In the genomic region with DNA sequence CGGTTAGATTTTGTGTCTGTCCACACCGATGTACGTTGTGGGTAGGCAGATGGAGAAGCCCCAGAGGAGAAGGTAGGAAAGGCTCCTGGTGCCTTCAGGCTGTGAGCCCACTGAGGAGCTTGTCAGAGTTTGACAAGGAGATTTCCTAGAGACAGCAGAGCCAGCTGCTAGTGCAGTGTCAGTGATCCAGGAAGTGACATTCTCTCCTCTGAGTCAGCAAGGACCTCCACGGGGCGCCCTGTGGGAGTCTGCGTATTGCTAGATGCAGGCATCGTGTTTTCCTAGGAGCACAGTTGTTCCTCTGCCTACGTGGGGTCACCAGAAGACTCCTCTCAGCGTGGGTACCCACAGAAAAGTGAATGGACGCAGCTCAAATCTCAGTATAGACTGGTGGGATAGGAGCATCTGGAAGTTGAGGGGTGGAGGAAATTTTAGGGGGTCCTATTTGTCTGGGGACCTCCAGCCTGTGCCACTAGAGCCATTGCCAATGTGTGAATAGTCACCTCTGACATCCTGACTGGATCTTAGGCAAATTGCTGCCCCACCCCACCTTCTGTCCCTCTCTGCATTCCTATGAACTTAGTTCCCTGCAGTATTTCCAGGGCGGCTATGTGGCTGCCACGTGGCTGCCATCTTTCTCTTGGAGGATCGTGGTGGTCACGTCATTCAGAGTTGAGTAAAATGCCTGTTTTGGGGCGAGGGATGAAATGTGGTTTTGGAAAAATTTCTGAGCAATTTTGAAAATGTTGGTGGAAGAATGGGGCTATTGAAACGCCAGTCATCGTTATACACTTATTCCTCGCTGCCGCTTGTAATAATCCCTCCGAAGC, we compare ENCODE assay signal across 15 cellular contexts.
DNase-seq lines count a peak whose midpoint lies in the region; ATAC-seq and TF ChIP-seq lines count a peak whose summit lies in the region.
"Had no signal": no experiment of that assay in that cellular context is flagged by ENCODE, and none has a peak within 500 bp of the region (broad histone marks: within the 10 kb centered on the region; RNA-seq: fewer than 3 reads in every experiment).

No MANE protein-coding gene starts in this region.

- no peak overlapping the region for H3K4me3 Mint-ChIP-seq in activated CD8-positive, alpha-beta T cell treated with anti-CD3 and anti-CD28 coated beads for 36 hours
- H3K4me3 Mint-ChIP-seq in activated CD8-positive, alpha-beta T cell treated with anti-CD3 and anti-CD28 coated beads, Interleukin-2, amount 10 ng/mL, durations not matched to agents 7 days and 5 days: no peak overlapping the region
- H3K4me3 Mint-ChIP-seq in T-helper 2 cell treated with Interferon-gamma antibody and Interleukin-4, amounts not matched to agents 5 μg/mL and 100 μg/mL, for 36 hours: no peak overlapping the region
- H3K4me3 Mint-ChIP-seq in nephron progenitor cell: no peak overlapping the region
- H3K4me3 Mint-ChIP-seq: activated naive CD4-positive, alpha-beta T cell treated with anti-CD3 and anti-CD28 coated beads for 36 hours had no signal

- no peak overlapping the region for H2AFZ ChIP-seq in PC-3 (ENCODE audit: low read length)

- 0 out of 2 replicates have a peak overlapping the region, but pooled peaks have one; percentile 19 for H3K4me2 ChIP-seq in PC-3 (ENCODE audit: low read length)

- H3K79me2 ChIP-seq in PC-3 (ENCODE audit: low read length): no peaks in the 10 kb centered on the region

- H3K27me3 Mint-ChIP-seq in activated CD8-positive, alpha-beta T cell treated with anti-CD3 and anti-CD28 coated beads for 36 hours: peaks cover 29% of the 10 kb centered on the region
- peaks cover 21% of the 10 kb centered on the region for H3K27me3 Mint-ChIP-seq in activated CD8-positive, alpha-beta T cell treated with anti-CD3 and anti-CD28 coated beads, Interleukin-2, amount 10 ng/mL, durations not matched to agents 7 days and 5 days (ENCODE audit: low read depth)
- peaks cover 13% of the 10 kb centered on the region for H3K27me3 Mint-ChIP-seq in T-helper 2 cell treated with Interferon-gamma antibody and Interleukin-4, amounts not matched to agents 5 μg/mL and 100 μg/mL, for 36 hours (ENCODE audit: low read depth)
- H3K27me3 Mint-ChIP-seq in nephron progenitor cell (ENCODE audit: low read depth, poor library complexity): no peaks in the 10 kb centered on the region

- no peaks in the 10 kb centered on the region for H3K9me3 ChIP-seq in PC-3 (ENCODE audit: low read length)
- no peaks in the 10 kb centered on the region for H3K9me3 ChIP-seq in colonic mucosa

- H3K4me1 ChIP-seq in PC-3 (ENCODE audit: insufficient read depth, low read length) (peaks cover 6% of the 10 kb centered on the region; the same call in 1 of the 2 replicates), colonic mucosa (no peaks in the 10 kb centered on the region)

- no peak overlapping the region for H3K27ac Mint-ChIP-seq in activated CD8-positive, alpha-beta T cell treated with anti-CD3 and anti-CD28 coated beads for 36 hours
- H3K27ac Mint-ChIP-seq in activated CD8-positive, alpha-beta T cell treated with anti-CD3 and anti-CD28 coated beads, Interleukin-2, amount 10 ng/mL, durations not matched to agents 7 days and 5 days: no peak overlapping the region
- H3K27ac Mint-ChIP-seq in T-helper 2 cell treated with Interferon-gamma antibody and Interleukin-4, amounts not matched to agents 5 μg/mL and 100 μg/mL, for 36 hours: no peak overlapping the region
- H3K27ac Mint-ChIP-seq in nephron progenitor cell: no peak overlapping the region
- H3K27ac Mint-ChIP-seq: activated naive CD4-positive, alpha-beta T cell treated with anti-CD3 and anti-CD28 coated beads for 36 hours had no signal

- no peaks in the 10 kb centered on the region for H4K20me1 ChIP-seq in PC-3 (ENCODE audit: low read length)

- H3F3A ChIP-seq in PC-3 (ENCODE audit: low read length, unreplicated experiment): no peaks in the 10 kb centered on the region

- peak; percentile 4 for DNase-seq in activated CD8-positive, alpha-beta T cell treated with anti-CD3 and anti-CD28 coated beads for 36 hours
- DNase-seq in activated CD8-positive, alpha-beta T cell treated with anti-CD3 and anti-CD28 coated beads, Interleukin-2, amount 10 ng/mL, durations not matched to agents 7 days and 5 days: no peak
- DNase-seq in PC-3 (peak; percentile 7), fibroblast of peridontal ligament (ENCODE audit: extremely low read depth) (peak; percentile 64), colonic mucosa (no peak), nephron progenitor cell (no peak)
- DNase-seq in T-helper 2 cell treated with Interferon-gamma antibody and Interleukin-4, amounts not matched to agents 5 μg/mL and 100 μg/mL, for 36 hours (ENCODE audit: low spot score): no peak
- DNase-seq: activated naive CD4-positive, alpha-beta T cell treated with anti-CD3 and anti-CD28 coated beads for 36 hours; hippocampal formation; IMR-90; NCI-H2029 had no signal

- H3K27ac ChIP-seq in PC-3 (ENCODE audit: low read length): no peak overlapping the region
- H3K27ac ChIP-seq in colonic mucosa: no peak overlapping the region
- H3K27ac ChIP-seq: cardiac muscle cell, epithelial cell of prostate had no signal

- no peaks in the 10 kb centered on the region for H3K9me3 Mint-ChIP-seq in activated CD8-positive, alpha-beta T cell treated with anti-CD3 and anti-CD28 coated beads for 36 hours
- no peaks in the 10 kb centered on the region for H3K9me3 Mint-ChIP-seq in activated CD8-positive, alpha-beta T cell treated with anti-CD3 and anti-CD28 coated beads, Interleukin-2, amount 10 ng/mL, durations not matched to agents 7 days and 5 days (ENCODE audit: insufficient read depth)
- H3K9me3 Mint-ChIP-seq in T-helper 2 cell treated with Interferon-gamma antibody and Interleukin-4, amounts not matched to agents 5 μg/mL and 100 μg/mL, for 36 hours: no peaks in the 10 kb centered on the region
- peaks cover 21% of the 10 kb centered on the region for H3K9me3 Mint-ChIP-seq in nephron progenitor cell
- H3K9me3 Mint-ChIP-seq: activated naive CD4-positive, alpha-beta T cell treated with anti-CD3 and anti-CD28 coated beads for 36 hours had no signal

- no peak for ATAC-seq in activated CD8-positive, alpha-beta T cell treated with anti-CD3 and anti-CD28 coated beads for 36 hours
- no peak for ATAC-seq in activated CD8-positive, alpha-beta T cell treated with anti-CD3 and anti-CD28 coated beads, Interleukin-2, amount 10 ng/mL, durations not matched to agents 7 days and 5 days
- ATAC-seq in PC-3 (no peak), GM21619 (IDR thresholded peaks at IDR 0.05; ENCODE audit: unreplicated experiment) (no peak)

- CTCF ChIA-PET in activated CD8-positive, alpha-beta T cell treated with anti-CD3 and anti-CD28 coated beads for 36 hours (lab: Charles Lee): no interaction called here
- CTCF ChIA-PET in activated CD8-positive, alpha-beta T cell treated with anti-CD3 and anti-CD28 coated beads, Interleukin-2, amount 10 ng/mL, durations not matched to agents 7 days and 5 days (lab: Charles Lee): no interaction called here
- CTCF ChIA-PET in PC-3 (lab: Charles Lee): no interaction called here

- POLR2A ChIA-PET in activated CD8-positive, alpha-beta T cell treated with anti-CD3 and anti-CD28 coated beads for 36 hours (lab: Charles Lee): no interaction called here
- POLR2A ChIA-PET in activated CD8-positive, alpha-beta T cell treated with anti-CD3 and anti-CD28 coated beads, Interleukin-2, amount 10 ng/mL, durations not matched to agents 7 days and 5 days (lab: Charles Lee): no interaction called here
- POLR2A ChIA-PET in PC-3 (lab: Charles Lee; ENCODE audit: unreplicated experiment): no interaction called here

- H3K9ac ChIP-seq in PC-3 (ENCODE audit: low read length) (no peak overlapping the region), colonic mucosa (ENCODE audit: low read depth in 2 of 2, low read length in 2 of 2) (no peak overlapping the region)

- no peaks in the 10 kb centered on the region for H3K4me1 Mint-ChIP-seq in activated CD8-positive, alpha-beta T cell treated with anti-CD3 and anti-CD28 coated beads for 36 hours (ENCODE audit: low read depth)
- no peaks in the 10 kb centered on the region for H3K4me1 Mint-ChIP-seq in activated CD8-positive, alpha-beta T cell treated with anti-CD3 and anti-CD28 coated beads, Interleukin-2, amount 10 ng/mL, durations not matched to agents 7 days and 5 days (ENCODE audit: low read depth)
- H3K4me1 Mint-ChIP-seq in T-helper 2 cell treated with Interferon-gamma antibody and Interleukin-4, amounts not matched to agents 5 μg/mL and 100 μg/mL, for 36 hours (ENCODE audit: low read depth): no peaks in the 10 kb centered on the region
- peaks cover 7% of the 10 kb centered on the region for H3K4me1 Mint-ChIP-seq in nephron progenitor cell

- H3K36me3 ChIP-seq in PC-3 (ENCODE audit: low read depth, low read length) (no peaks in the 10 kb centered on the region), colonic mucosa (no peaks in the 10 kb centered on the region)
- H3K36me3 ChIP-seq: cardiac muscle cell had no signal

- peaks cover 28% of the 10 kb centered on the region for H3K27me3 ChIP-seq in PC-3 (ENCODE audit: low read length)
- H3K27me3 ChIP-seq in colonic mucosa: no peaks in the 10 kb centered on the region

- TF ChIP-seq CTCF in activated CD8-positive, alpha-beta T cell treated with anti-CD3 and anti-CD28 coated beads for 36 hours (IDR thresholded peaks at IDR 0.05): no peak
- TF ChIP-seq CTCF in PC-3 (conservative IDR thresholded peaks at IDR 0.05; ENCODE audit: low read depth, low read length): no peak
- TF ChIP-seq CTCF in colonic mucosa (IDR thresholded peaks at IDR 0.05): no peak
- no peak for TF ChIP-seq CTCF in nephron progenitor cell (IDR thresholded peaks at IDR 0.05)

- intact Hi-C loops in activated CD8-positive, alpha-beta T cell treated with anti-CD3 and anti-CD28 coated beads for 36 hours (cut with micrococcal nuclease): no loop called here
- intact Hi-C loops in PC-3 (cut with micrococcal nuclease) (no loop called here), colonic mucosa (cut with DNase I) (no loop called here)

- BruUV-seq in PC-3 (replicated peaks; lab: Mats Ljungman, UMichigan): no TSS peak

- H3K4me3 ChIP-seq in PC-3 (ENCODE audit: low read length) (no peak overlapping the region), colonic mucosa (no peak overlapping the region)
- H3K4me3 ChIP-seq: cardiac muscle cell, lung had no signal

- H3K36me3 Mint-ChIP-seq in activated CD8-positive, alpha-beta T cell treated with anti-CD3 and anti-CD28 coated beads for 36 hours (ENCODE audit: low read depth): no peaks in the 10 kb centered on the region
- no peaks in the 10 kb centered on the region for H3K36me3 Mint-ChIP-seq in activated CD8-positive, alpha-beta T cell treated with anti-CD3 and anti-CD28 coated beads, Interleukin-2, amount 10 ng/mL, durations not matched to agents 7 days and 5 days (ENCODE audit: low read depth)
- H3K36me3 Mint-ChIP-seq in T-helper 2 cell treated with Interferon-gamma antibody and Interleukin-4, amounts not matched to agents 5 μg/mL and 100 μg/mL, for 36 hours (ENCODE audit: low read depth): no peaks in the 10 kb centered on the region
- no peaks in the 10 kb centered on the region for H3K36me3 Mint-ChIP-seq in nephron progenitor cell (ENCODE audit: low read depth)

- no peaks in the 10 kb centered on the region for H3K9me2 ChIP-seq in PC-3 (replicated peaks; ENCODE audit: low read length)

Comparison
In these comparisons a context has a peak if more than half of its experiments do, and no peak if none do; other contexts are left out.
1. DNase-seq: peak in activated CD8-positive, alpha-beta T cell treated with anti-CD3 and anti-CD28 coated beads for 36 hours (single experiment), PC-3 (single experiment) and fibroblast of peridontal ligament (single experiment); none in activated CD8-positive, alpha-beta T cell treated with anti-CD3 and anti-CD28 coated beads, Interleukin-2, amount 10 ng/mL, durations not matched to agents 7 days and 5 days (single experiment), colonic mucosa (single experiment), T-helper 2 cell treated with Interferon-gamma antibody and Interleukin-4, amounts not matched to agents 5 μg/mL and 100 μg/mL, for 36 hours (single experiment) and nephron progenitor cell (single experiment).